ENCODE assay signal across 12 cellular contexts in genomic region chr12:95648990-95649791, GRCh38.
DNase-seq lines count a peak whose midpoint lies in the region; ATAC-seq and TF ChIP-seq lines count a peak whose summit lies in the region.
"Had no signal": no experiment of that assay in that cellular context is flagged by ENCODE, and none has a peak within 500 bp of the region (broad histone marks: within the 10 kb centered on the region; RNA-seq: fewer than 3 reads in every experiment).

No MANE protein-coding gene starts in this region.

- peak overlapping the region; percentile 35 for H3K27ac ChIP-seq in SJSA1
- H3K27ac ChIP-seq in foreskin keratinocyte = peak overlapping the region; percentile 3
- H3K27ac ChIP-seq: adrenal gland had no signal

- H3K4me1 ChIP-seq in SJSA1 (replicated peaks) (peaks cover 42% of the 10 kb centered on the region), foreskin keratinocyte (peaks cover 21% of the 10 kb centered on the region)

- no peaks in the 10 kb centered on the region for H3K36me3 ChIP-seq in SJSA1
- H3K36me3 ChIP-seq: adrenal gland had no signal

- H3K27me3 ChIP-seq in SJSA1 (replicated peaks) (no peaks in the 10 kb centered on the region), foreskin keratinocyte (no peaks in the 10 kb centered on the region)
- H3K27me3 ChIP-seq: adrenal gland had no signal

- ATAC-seq in foreskin keratinocyte = peak; percentile 92
- ATAC-seq in HG02678 (IDR thresholded peaks at IDR 0.05; ENCODE audit: unreplicated experiment) = no peak
- no peak for ATAC-seq in GM18502 (IDR thresholded peaks at IDR 0.05; ENCODE audit: poor library complexity, unreplicated experiment)

- no peak overlapping the region for H3K4me3 ChIP-seq in SJSA1
- H3K4me3 ChIP-seq: adrenal gland had no signal

- peak; percentile 91 for DNase-seq in H4 (ENCODE audit: low spot score)
- peak; percentile 52 to 65 for DNase-seq in SJSA1 (ENCODE audit: low read depth in 1 of 2, low spot score in 2 of 2)
- peak; percentile 98 to 99 for DNase-seq in foreskin keratinocyte
- DNase-seq in renal cortical epithelial cell (ENCODE audit: low read depth) = peak; percentile 99
- DNase-seq in activated CD8-positive, alpha-beta memory T cell treated with anti-CD3 and anti-CD28 coated beads, Interleukin-2, amount 50 U/mL, for 4 hours = no peak
- DNase-seq in stimulated activated naive CD4-positive, alpha-beta T cell (lab: John Stamatoyannopoulos, UW) = no peak
- DNase-seq: activated CD4-positive, alpha-beta T cell treated with anti-CD3 and anti-CD28 coated beads, Interleukin-2, amount 10 ng/mL, durations not matched to agents 7 days and 5 days; adrenal gland; GDM1; head of caudate nucleus had no signal

- TF ChIP-seq CTCF in foreskin keratinocyte (conservative IDR thresholded peaks at IDR 0.05) = no peak

- H3K9me3 ChIP-seq in SJSA1 (replicated peaks) = no peaks in the 10 kb centered on the region
- H3K9me3 ChIP-seq: adrenal gland had no signal

Comparison
In these comparisons a context has a peak if more than half of its experiments do, and no peak if none do; other contexts are left out.
1. DNase-seq: peak in H4 (single experiment), SJSA1 (2 of 2), foreskin keratinocyte (2 of 2) and renal cortical epithelial cell (single experiment); none in activated CD8-positive, alpha-beta memory T cell treated with anti-CD3 and anti-CD28 coated beads, Interleukin-2, amount 50 U/mL, for 4 hours (single experiment) and stimulated activated naive CD4-positive, alpha-beta T cell (0 of 6).